22 cellular contexts compared by ENCODE assay signal in genomic region chr11:116511684-116512083, GRCh38.
"Had no signal": no experiment of that assay in that cellular context is flagged by ENCODE, and none has a peak within 500 bp of the region (broad histone marks: within the 10 kb centered on the region; RNA-seq: fewer than 3 reads in every experiment).

No MANE protein-coding gene starts in this region.

- H3K4me3 ChIP-seq: hepatocyte, left ventricle myocardium inferior, lung, mucosa of descending colon, pancreas, psoas muscle, right lobe of liver, smooth muscle cell, testis, tibial artery, uterus had no signal

- DNase-seq: islet precursor cell; left ventricle myocardium inferior; midbrain; mucosa of descending colon; naive thymus-derived CD4-positive, alpha-beta T cell; pancreas; psoas muscle; right lobe of liver; stimulated activated CD4-positive, alpha-beta T cell treated with anti-CD3 and anti-CD28 coated beads, Interleukin-1b, Interleukin-23, amount 100 ng/mL, for 48 hours; stimulated activated CD4-positive, alpha-beta T cell treated with anti-CD3 and anti-CD28 coated beads, Interleukin-2, amount 100 ng/mL, for 48 hours; stimulated activated CD4-positive, alpha-beta T cell treated with anti-CD3 and anti-CD28 coated beads, Interleukin-4, amount 100 ng/mL, for 4 hours; stimulated activated CD8-positive, alpha-beta memory T cell treated with anti-CD3 and anti-CD28 coated beads, Interleukin-4, amount 100 ng/mL, for 48 hours; stimulated activated naive CD4-positive, alpha-beta T cell treated with Interleukin-2 at 50 U/mL for 16 hours; stimulated activated naive CD8-positive, alpha-beta T cell treated with anti-CD3 and anti-CD28 coated beads, Interleukin-15, amount 100 ng/mL, for 72 hours; testis; uterus had no signal

- H3K9me3 ChIP-seq: left ventricle myocardium inferior, mucosa of descending colon, pancreas, psoas muscle, right lobe of liver, testis, tibial artery, uterus had no signal

- ATAC-seq: mucosa of descending colon; naive thymus-derived CD4-positive, alpha-beta T cell; natural killer cell treated with Interleukin-12 subunit alpha and Interleukin-12 subunit beta and Interleukin-15 and Interleukin-18, amount 100 ng/mL, for 72 hours; pancreas; psoas muscle; right lobe of liver; stimulated activated memory B cell treated with anti-CD40 and anti-IgM and Interleukin-4, amounts not matched to agents 10 μg/mL and 1 μg/mL and 100 μg/mL, for 72 hours; stimulated activated naive CD8-positive, alpha-beta T cell treated with anti-CD3 and anti-CD28 coated beads, Interleukin-15, amount 100 ng/mL, for 72 hours had no signal

- H3K27ac Mint-ChIP-seq: naive thymus-derived CD4-positive, alpha-beta T cell; natural killer cell treated with Interleukin-12 subunit alpha and Interleukin-12 subunit beta and Interleukin-15 and Interleukin-18, amount 100 ng/mL, for 72 hours; stimulated activated memory B cell treated with anti-CD40 and anti-IgM and Interleukin-4, amounts not matched to agents 10 μg/mL and 1 μg/mL and 100 μg/mL, for 72 hours had no signal

- H3K4me1 Mint-ChIP-seq: naive thymus-derived CD4-positive, alpha-beta T cell; stimulated activated memory B cell treated with anti-CD40 and anti-IgM and Interleukin-4, amounts not matched to agents 10 μg/mL and 1 μg/mL and 100 μg/mL, for 72 hours; stimulated activated naive CD8-positive, alpha-beta T cell treated with anti-CD3 and anti-CD28 coated beads, Interleukin-15, amount 100 ng/mL, for 72 hours had no signal

- H3K27ac ChIP-seq: hepatocyte, left ventricle myocardium inferior, pancreas, psoas muscle, right lobe of liver, testis, tibial artery, uterus had no signal

- H3K36me3 ChIP-seq: left ventricle myocardium inferior, pancreas, right lobe of liver, tibial artery, uterus had no signal

- H3K27me3 ChIP-seq: right lobe of liver, testis, uterus had no signal

- H3K9me3 Mint-ChIP-seq: natural killer cell treated with Interleukin-12 subunit alpha and Interleukin-12 subunit beta and Interleukin-15 and Interleukin-18, amount 100 ng/mL, for 72 hours; stimulated activated naive CD8-positive, alpha-beta T cell treated with anti-CD3 and anti-CD28 coated beads, Interleukin-15, amount 100 ng/mL, for 72 hours had no signal

- H3K4me1 ChIP-seq: left ventricle myocardium inferior, pancreas, psoas muscle, right lobe of liver, testis, tibial artery, uterus had no signal

- H3K36me3 Mint-ChIP-seq: naive thymus-derived CD4-positive, alpha-beta T cell; natural killer cell treated with Interleukin-12 subunit alpha and Interleukin-12 subunit beta and Interleukin-15 and Interleukin-18, amount 100 ng/mL, for 72 hours; stimulated activated memory B cell treated with anti-CD40 and anti-IgM and Interleukin-4, amounts not matched to agents 10 μg/mL and 1 μg/mL and 100 μg/mL, for 72 hours had no signal

- H3K4me3 Mint-ChIP-seq: naive thymus-derived CD4-positive, alpha-beta T cell; natural killer cell treated with Interleukin-12 subunit alpha and Interleukin-12 subunit beta and Interleukin-15 and Interleukin-18, amount 100 ng/mL, for 72 hours; stimulated activated memory B cell treated with anti-CD40 and anti-IgM and Interleukin-4, amounts not matched to agents 10 μg/mL and 1 μg/mL and 100 μg/mL, for 72 hours; stimulated activated naive CD8-positive, alpha-beta T cell treated with anti-CD3 and anti-CD28 coated beads, Interleukin-15, amount 100 ng/mL, for 72 hours had no signal
